ENCODE assay signal across 18 cellular contexts in the genomic region with DNA sequence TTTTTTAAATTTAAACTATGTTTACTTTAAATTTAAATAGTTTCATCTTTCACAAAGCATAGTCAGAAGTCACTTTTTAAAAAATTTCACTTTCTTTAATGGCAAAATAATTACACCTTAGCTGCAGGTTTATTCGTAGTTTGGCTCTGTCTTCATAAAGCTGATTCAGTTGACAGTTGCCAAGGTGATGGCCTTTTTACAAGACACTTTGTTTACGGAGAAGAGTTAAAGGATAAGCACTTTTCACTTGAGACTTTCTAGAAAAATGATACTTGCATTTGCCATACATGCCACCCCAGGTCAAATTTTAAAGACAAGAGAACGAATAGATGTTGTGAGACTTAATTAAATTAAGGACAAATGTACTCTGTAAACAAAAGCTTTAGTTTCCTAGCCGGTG.
A peak's percentile ranks its signal among the peaks of the same experiment; 100 is the strongest.
DNase-seq lines count a peak whose midpoint lies in the region; ATAC-seq and TF ChIP-seq lines count a peak whose summit lies in the region.
"Had no signal": no experiment of that assay in that cellular context is flagged by ENCODE, and none has a peak within 500 bp of the region (broad histone marks: within the 10 kb centered on the region; RNA-seq: fewer than 3 reads in every experiment).

No MANE protein-coding gene starts in this region.

- no peak for TF ChIP-seq POLR2A in esophagus muscularis mucosa (IDR thresholded peaks at IDR 0.05; ENCODE audit: low read depth)

- WGBS in esophagus muscularis mucosa, result 35% methylated on average over 4 of the region's 4 CpGs

- H3K4me3 ChIP-seq in esophagus muscularis mucosa (no peak overlapping the region), parathyroid adenoma (ENCODE audit: low read depth, low read length) (no peak overlapping the region)

- peak overlapping the region; percentile 53 for H3K4me2 ChIP-seq in parathyroid adenoma (ENCODE audit: low read length)
- H3K4me2 ChIP-seq: SK-N-SH had no signal

- H3K4me1 ChIP-seq in esophagus muscularis mucosa (peaks cover 0 to 25% (median 21%) of the 10 kb centered on the region in 4 donors), parathyroid adenoma (no peaks in the 10 kb centered on the region)

- no peaks in the 10 kb centered on the region for H3K79me2 ChIP-seq in parathyroid adenoma

- DNase-seq in NCI-H1105 treated with DMSO at 0.1 percent for 48 hours (lab: John Stamatoyannopoulos, UW) (peak; percentile 4), NCI-H1105 (lab: John Stamatoyannopoulos, UW) (no peak), RPMI8226 (peak; percentile 50), esophagus muscularis mucosa (ENCODE audit: extremely low spot score) (no peak), NCI-H2107 (lab: John Stamatoyannopoulos, UW) (no peak)
- DNase-seq: KG1, MM.1S, NCI-H1436 treated with DMSO at 0.1 percent for 48 hours, NCI-H187 treated with DMSO at 0.1 percent for 48 hours, NCI-H2227 treated with DMSO at 0.1 percent for 48 hours, NCI-H526 treated with DMSO at 0.1 percent for 48 hours, SK-N-SH, SW 1271 had no signal

- H3K9me3 ChIP-seq in esophagus muscularis mucosa, result no peaks in the 10 kb centered on the region
- no peaks in the 10 kb centered on the region for H3K9me3 ChIP-seq in parathyroid adenoma (ENCODE audit: control insufficient read depth, low read length)
- H3K9me3 ChIP-seq: SK-N-SH had no signal

- H3K9ac ChIP-seq in parathyroid adenoma, result no peak overlapping the region
- H3K9ac ChIP-seq: SK-N-SH had no signal

- no peaks in the 10 kb centered on the region for H3K36me3 ChIP-seq in esophagus muscularis mucosa
- H3K36me3 ChIP-seq in parathyroid adenoma (ENCODE audit: control insufficient read depth, insufficient read depth, low read length), result no peaks in the 10 kb centered on the region

- TF ChIP-seq EP300 in esophagus muscularis mucosa (IDR thresholded peaks at IDR 0.05), result no peak

- ATAC-seq in GM21447 (IDR thresholded peaks at IDR 0.05; ENCODE audit: unreplicated experiment) (no peak), GM19467 (IDR thresholded peaks at IDR 0.05; ENCODE audit: unreplicated experiment) (no peak)
- ATAC-seq: HCT116 had no signal

- no peaks in the 10 kb centered on the region for H3K27me3 ChIP-seq in esophagus muscularis mucosa
- H3K27me3 ChIP-seq in parathyroid adenoma (ENCODE audit: control insufficient read depth, insufficient read depth, low read length), result no peaks in the 10 kb centered on the region

- H2AFZ ChIP-seq in parathyroid adenoma, result no peak overlapping the region

- intact Hi-C loops in esophagus muscularis mucosa (cut with DNase I), result no loop called here

- H3K27ac ChIP-seq in esophagus muscularis mucosa (replicated peaks in 1 of 4), result peak overlapping the region in 3 of 4 donors; percentile 12 to 19 (median 18)
- H3K27ac ChIP-seq in parathyroid adenoma, result no peak overlapping the region
- H3K27ac ChIP-seq: 22Rv1 had no signal

- TF ChIP-seq CTCF in esophagus muscularis mucosa (IDR thresholded peaks at IDR 0.05), result no peak
- no peak for TF ChIP-seq CTCF in parathyroid adenoma (IDR thresholded peaks at IDR 0.05)

Comparison
In these comparisons a context has a peak if more than half of its experiments do, and no peak if none do; other contexts are left out.
1. DNase-seq: peak in NCI-H1105 treated with DMSO at 0.1 percent for 48 hours (single experiment) and RPMI8226 (single experiment); none in NCI-H1105 (single experiment), esophagus muscularis mucosa (single experiment) and NCI-H2107 (single experiment).